In the genomic region with DNA sequence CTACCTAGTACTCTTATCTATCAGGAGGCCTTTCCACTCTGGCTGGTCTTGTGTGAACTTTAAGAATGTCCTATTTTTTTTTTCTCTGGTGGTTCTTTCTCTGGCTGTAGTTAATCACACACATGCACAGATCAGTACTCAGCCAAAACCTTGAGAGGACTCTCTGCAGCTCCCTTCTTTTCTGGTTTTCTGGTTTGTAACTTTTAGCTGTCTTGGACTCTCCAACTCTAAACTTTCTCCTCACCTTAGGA, we compare ENCODE assay signal across 23 cellular contexts.
"Had no signal": no experiment of that assay in that cellular context is flagged by ENCODE, and none has a peak within 500 bp of the region (broad histone marks: within the 10 kb centered on the region; RNA-seq: fewer than 3 reads in every experiment).

No MANE protein-coding gene starts in this region.

- ATAC-seq: effector memory CD8-positive, alpha-beta T cell; foreskin keratinocyte; left lung; naive thymus-derived CD4-positive, alpha-beta T cell; stimulated activated naive B cell treated with anti-CD40 and anti-IgM and Interleukin-4, amounts not matched to agents 10 μg/mL and 1 μg/mL and 100 μg/mL, for 72 hours; stimulated activated naive CD8-positive, alpha-beta T cell treated with anti-CD3 and anti-CD28 coated beads, Interleukin-15, amount 100 ng/mL, for 72 hours; upper lobe of right lung had no signal

- H3K27me3 ChIP-seq: esophagus squamous epithelium, foreskin keratinocyte, left lung, neutrophil, right atrium auricular region, sigmoid colon, testis, tibial nerve, upper lobe of right lung had no signal

- H3K36me3 ChIP-seq: neutrophil, right atrium auricular region, sigmoid colon had no signal

- H3K9me3 ChIP-seq: esophagus squamous epithelium, left lung, neutrophil, right atrium auricular region, sigmoid colon, testis, upper lobe of right lung had no signal

- H3K4me1 ChIP-seq: foreskin keratinocyte, left lung, upper lobe of right lung had no signal

- H3K27ac ChIP-seq: epithelial cell of prostate, esophagus squamous epithelium, foreskin keratinocyte, left lung, neutrophil, right atrium auricular region, sigmoid colon, skin epidermis, testis, tibial nerve, upper lobe of right lung had no signal

- FAIRE-seq: colon, keratinocyte had no signal

- DNase-seq: effector memory CD8-positive, alpha-beta T cell; esophagus squamous epithelium; foreskin keratinocyte; immature natural killer cell; left lung; mesenchymal stem cell; naive thymus-derived CD4-positive, alpha-beta T cell; posterior cingulate gyrus; sigmoid colon; stimulated activated CD4-positive, alpha-beta T cell treated with anti-CD3 and anti-CD28 coated beads, Interleukin-2, amount 100 ng/mL, for 24 hours; stimulated activated CD4-positive, alpha-beta T cell treated with anti-CD3 and anti-CD28 coated beads, Interleukin-4, amount 100 ng/mL, for 4 hours; stimulated activated naive B cell treated with anti-CD40 and anti-IgM and Interleukin-4, amounts not matched to agents 10 μg/mL and 1 μg/mL and 100 μg/mL, for 72 hours; stimulated activated naive CD8-positive, alpha-beta T cell treated with anti-CD3 and anti-CD28 coated beads, Interleukin-15, amount 100 ng/mL, for 72 hours; testis; upper lobe of right lung had no signal

- H3K4me3 ChIP-seq: esophagus squamous epithelium, left lung, lung, right atrium auricular region, sigmoid colon, skin epidermis, testis, tibial nerve, upper lobe of right lung had no signal
